17 cellular contexts compared by ENCODE assay signal in the genomic region with DNA sequence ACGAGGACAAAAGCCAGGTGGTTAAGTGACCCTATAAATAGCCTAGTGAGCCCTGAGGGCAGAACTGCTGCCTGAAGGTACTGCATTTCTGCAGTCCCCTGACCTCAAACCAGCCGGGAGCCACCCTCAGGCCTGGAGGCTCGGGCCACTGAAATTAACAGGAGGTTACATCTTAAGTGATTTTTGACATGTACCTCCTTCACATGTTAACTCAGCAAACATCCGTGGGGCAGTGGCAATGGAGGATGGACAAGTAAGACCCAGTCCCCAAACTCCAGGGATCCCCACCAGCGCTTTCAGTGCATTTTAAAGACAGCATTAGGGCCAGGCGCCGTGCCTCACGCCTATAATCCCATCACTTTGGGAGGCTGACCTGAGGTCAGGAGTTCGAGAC. TPM values are rescaled to one million over a fixed set of nuclear protein-coding genes. Genes with fewer than 3 reads are reported as not detected.
DNase-seq lines count a peak whose midpoint lies in the region; ATAC-seq and TF ChIP-seq lines count a peak whose summit lies in the region.
"Had no signal": no experiment of that assay in that cellular context is flagged by ENCODE, and none has a peak within 500 bp of the region (broad histone marks: within the 10 kb centered on the region; RNA-seq: fewer than 3 reads in every experiment).

No MANE protein-coding gene starts in this region.

- no peak overlapping the region for H2AK5ac ChIP-seq in H9 (ENCODE audit: insufficient read length, low read length)

- H3K4me3 ChIP-seq in GM12865 (ENCODE audit: low read depth, low read length) (no peak overlapping the region), left lung (no peak overlapping the region), brain microvascular endothelial cell (ENCODE audit: low read depth, low read length) (no peak overlapping the region)
- H3K4me3 ChIP-seq: body of pancreas, esophagus muscularis mucosa, HAP-1, ovary, transverse colon had no signal

- H3K4me1 ChIP-seq in left lung (peaks cover 0 to 66% of the 10 kb centered on the region in 2 donors), H9 (ENCODE audit: insufficient read depth, low read length) (no peaks in the 10 kb centered on the region)
- H3K4me1 ChIP-seq: HAP-1 had no signal

- no CpG with 5 or more reads among the region's 9 CpGs for WGBS in H9 (ENCODE audit: extremely low coverage, insufficient read length, low lambda C conversion rate)

- no peak overlapping the region for H3K23ac ChIP-seq in H9 (ENCODE audit: insufficient read length, low read depth, low read length)

- H3K9me3 ChIP-seq in left lung (no peaks in the 10 kb centered on the region), H9 (ENCODE audit: control insufficient read depth, low read depth, low read length) (no peaks in the 10 kb centered on the region)
- H3K9me3 ChIP-seq: body of pancreas, esophagus muscularis mucosa, HAP-1, ovary, transverse colon had no signal

- no peak overlapping the region for H3K4me2 ChIP-seq in H9 (ENCODE audit: insufficient read depth, insufficient read length, low read length)

- H3K36me3 Mint-ChIP-seq in T-helper 2 cell treated with Interferon-gamma antibody and Interleukin-4, amounts not matched to agents 5 μg/mL and 100 μg/mL, for 36 hours (ENCODE audit: low read depth): peaks cover 50% of the 10 kb centered on the region
- no peaks in the 10 kb centered on the region; a peak in 1 of 7 replicates for H3K36me3 Mint-ChIP-seq in H9 (ENCODE audit: insufficient read depth in 1 of 3, low read depth in 3 of 3)

- no peak for ATAC-seq in left lung
- ATAC-seq in GM18498 (IDR thresholded peaks at IDR 0.05; ENCODE audit: unreplicated experiment): no peak
- ATAC-seq: body of pancreas had no signal

- H3K14ac ChIP-seq in H9 (ENCODE audit: insufficient read depth, low read length): no peak overlapping the region; the same call in 1 of the 2 replicates

- DNase-seq in T-helper 2 cell treated with Interferon-gamma antibody and Interleukin-4, amounts not matched to agents 5 μg/mL and 100 μg/mL, for 36 hours (ENCODE audit: low spot score): no peak
- DNase-seq in T-helper 2 cell (no peak), GM12865 (ENCODE audit: low read depth) (peak; percentile 40), left lung (peak; percentile 26 to 30), brain microvascular endothelial cell (no peak), H9 (no peak)
- DNase-seq in activated naive CD4-positive, alpha-beta T cell treated with anti-CD3 and anti-CD28 coated beads, Interleukin-2, amount 50 U/mL, for 16 hours: peak; percentile 4
- DNase-seq: activated CD4-positive, CD25-positive, alpha-beta regulatory T cell; body of pancreas; NCI-H748 treated with DMSO at 0.1 percent for 48 hours; ovary; transverse colon had no signal

- H3K36me3 ChIP-seq in left lung (peaks cover 0 to 24% of the 10 kb centered on the region in 2 donors), brain microvascular endothelial cell (replicated peaks) (no peaks in the 10 kb centered on the region)
- H3K36me3 ChIP-seq: esophagus muscularis mucosa, HAP-1, ovary, transverse colon had no signal

- H2BK12ac ChIP-seq in H9 (ENCODE audit: insufficient read length, low read depth, low read length): no peak overlapping the region

- H3K18ac ChIP-seq in H9 (ENCODE audit: insufficient read length, low read depth, low read length): no peak overlapping the region

- H4K91ac ChIP-seq in H9 (ENCODE audit: insufficient read length, low read depth, low read length): no peak overlapping the region

- intact Hi-C loops in left lung (cut with DNase I): no loop called here

- H4K20me1 ChIP-seq in H9 (ENCODE audit: control insufficient read depth, insufficient read depth, insufficient read length): no peaks in the 10 kb centered on the region

- H3K9ac ChIP-seq in H9 (ENCODE audit: extremely low read depth, insufficient read length, low read length): no peak overlapping the region

- TF ChIP-seq CTCF in GM12865 (IDR thresholded peaks at IDR 0.05; ENCODE audit: insufficient read depth, low read depth, low read length, missing control alignments) (no peak), left lung (IDR thresholded peaks at IDR 0.05) (no peak), brain microvascular endothelial cell (IDR thresholded peaks at IDR 0.05; ENCODE audit: low read depth, low read length, missing control alignments) (no peak), H9 (conservative IDR thresholded peaks at IDR 0.05) (no peak)

- in situ Hi-C loops in brain microvascular endothelial cell (cut with HindIII; ENCODE audit: low pct_ligation_motif_present, low sequenced_read_pairs): no loop called here

- H3K9me3 Mint-ChIP-seq in T-helper 2 cell treated with Interferon-gamma antibody and Interleukin-4, amounts not matched to agents 5 μg/mL and 100 μg/mL, for 36 hours: no peaks in the 10 kb centered on the region
- no peaks in the 10 kb centered on the region for H3K9me3 Mint-ChIP-seq in H9

- no peak overlapping the region for H2BK120ac ChIP-seq in H9 (ENCODE audit: low read depth, low read length, poor library complexity, severe bottlenecking)

- H3K27me3 ChIP-seq in left lung: no peaks in the 10 kb centered on the region
- H3K27me3 ChIP-seq in brain microvascular endothelial cell (replicated peaks): no peaks in the 10 kb centered on the region
- H3K27me3 ChIP-seq in H9 (ENCODE audit: insufficient read depth, low read length): no peaks in the 10 kb centered on the region
- H3K27me3 ChIP-seq: body of pancreas, ovary, transverse colon had no signal

- H3K23me2 ChIP-seq in H9 (ENCODE audit: insufficient read length, low read depth, low read length, poor library complexity, severe bottlenecking): no peaks in the 10 kb centered on the region

- no peak overlapping the region for H3T11ph ChIP-seq in H9 (ENCODE audit: low read length)

- H3K4ac ChIP-seq in H9 (ENCODE audit: low read depth, low read length): no peak overlapping the region

- no peak overlapping the region for H4K5ac ChIP-seq in H9 (ENCODE audit: insufficient read length, low read depth, low read length)

- H3K4me3 Mint-ChIP-seq in T-helper 2 cell treated with Interferon-gamma antibody and Interleukin-4, amounts not matched to agents 5 μg/mL and 100 μg/mL, for 36 hours: peak overlapping the region; percentile 77
- no peak overlapping the region for H3K4me3 Mint-ChIP-seq in H9

- H3K79me2 ChIP-seq in H9 (ENCODE audit: insufficient read depth, low read length): no peaks in the 10 kb centered on the region

- no peak overlapping the region for H4K8ac ChIP-seq in H9 (replicated peaks; ENCODE audit: insufficient read length, low read depth, low read length)

- H2BK5ac ChIP-seq in H9 (ENCODE audit: insufficient read length, low read length): no peak overlapping the region

- peak overlapping the region in 1 of 2 donors; percentile 65 for H3K27ac ChIP-seq in left lung
- H3K27ac ChIP-seq in brain microvascular endothelial cell: no peak overlapping the region
- H3K27ac ChIP-seq in H9 (ENCODE audit: insufficient read length, low read depth, low read length): no peak overlapping the region
- H3K27ac ChIP-seq: body of pancreas, esophagus muscularis mucosa, ovary, transverse colon had no signal

- no peak overlapping the region for H2AFZ ChIP-seq in H9 (ENCODE audit: low read length)

- no peaks in the 10 kb centered on the region for H3K27me3 Mint-ChIP-seq in T-helper 2 cell treated with Interferon-gamma antibody and Interleukin-4, amounts not matched to agents 5 μg/mL and 100 μg/mL, for 36 hours (ENCODE audit: low read depth)
- H3K27me3 Mint-ChIP-seq in H9 (ENCODE audit: low read depth): peaks cover 9% of the 10 kb centered on the region

- no peak overlapping the region for H2BK20ac ChIP-seq in H9 (ENCODE audit: low read depth, low read length, poor library complexity, severe bottlenecking)

- H3K27ac Mint-ChIP-seq in T-helper 2 cell treated with Interferon-gamma antibody and Interleukin-4, amounts not matched to agents 5 μg/mL and 100 μg/mL, for 36 hours: peak overlapping the region; percentile 97
- no peak overlapping the region for H3K27ac Mint-ChIP-seq in H9

- H3K4me1 Mint-ChIP-seq in T-helper 2 cell treated with Interferon-gamma antibody and Interleukin-4, amounts not matched to agents 5 μg/mL and 100 μg/mL, for 36 hours (ENCODE audit: low read depth): peaks cover 50% of the 10 kb centered on the region
- H3K4me1 Mint-ChIP-seq in H9: peaks cover 0 to 9% of the 10 kb centered on the region in 2 experiments; a peak in 2 of 4 replicates

- no peaks in the 10 kb centered on the region for H3K79me1 ChIP-seq in H9 (ENCODE audit: insufficient read depth, low read depth, low read length, poor library complexity, severe bottlenecking)

- H3K56ac ChIP-seq in H9 (ENCODE audit: insufficient read length, low read depth, low read length): no peak overlapping the region

- H2BK15ac ChIP-seq in H9 (ENCODE audit: low read depth, low read length): no peak overlapping the region

RNA-seq across cellular contexts. Expression of a gene that starts 26.2 kb away (rescaled TPM):
- total RNA-seq in left lung (10 to 100 TPM in 1 of 2 donors, 1 to 10 TPM in 1; 9.1 to 52.9 TPM), H9 (2021) (1.1 and 1.8 TPM in 2 replicates)
- total RNA-seq: kidney epithelial cell, RPMI7951 had no signal

RNA-seq across cellular contexts. Expression of a gene that starts 49.8 kb away (rescaled TPM):
- total RNA-seq in left lung (100 to 1,000 TPM; 385 to 645 TPM), H9 (2021) (117 and 124 TPM in 2 replicates)

Comparison
In these comparisons a context has a peak if more than half of its experiments do, and no peak if none do; other contexts are left out.
1. DNase-seq: peak in GM12865 (single experiment), activated naive CD4-positive, alpha-beta T cell treated with anti-CD3 and anti-CD28 coated beads, Interleukin-2, amount 50 U/mL, for 16 hours (single experiment) and left lung (2 of 2); none in T-helper 2 cell treated with Interferon-gamma antibody and Interleukin-4, amounts not matched to agents 5 μg/mL and 100 μg/mL, for 36 hours (single experiment), T-helper 2 cell (0 of 5), brain microvascular endothelial cell (single experiment) and H9 (single experiment).